ENCODE assay signal across 1 cellular context in the genomic region with DNA sequence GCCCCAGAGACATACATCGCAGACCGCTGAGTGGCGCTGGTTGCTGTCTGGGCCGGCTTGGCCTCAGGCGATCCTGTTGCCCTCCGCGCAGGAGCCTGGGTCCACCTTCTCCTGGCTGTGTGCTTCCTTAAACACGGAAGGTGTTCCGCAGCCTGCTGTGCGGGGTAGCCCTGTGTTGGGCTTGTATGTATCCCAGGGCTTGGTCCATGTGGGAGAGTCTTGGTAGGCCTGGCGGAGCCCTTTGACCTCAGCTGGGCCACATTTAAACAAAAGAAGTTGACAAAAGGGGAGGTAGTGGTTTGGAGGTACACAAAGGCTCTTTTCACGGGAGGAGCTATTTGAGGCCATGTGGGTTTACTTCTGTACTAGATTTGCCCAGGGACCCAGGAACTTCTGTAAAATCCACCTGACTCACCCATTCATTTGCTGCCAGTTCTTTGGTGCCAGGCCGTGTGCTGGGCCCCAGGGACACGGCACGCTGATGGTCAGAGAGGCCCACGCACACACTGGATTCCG.
A peak's percentile ranks its signal among the peaks of the same experiment; 100 is the strongest.
TF ChIP-seq lines count a peak whose summit lies in the region.

No MANE protein-coding gene starts in this region.

TF ChIP-seq in HepG2, 621 proteins besides CTCF, POLR2A, EP300 and RAD21 (continued from another document):
- TF ChIP-seq ZBTB37 (CRISPR knock-in tag; IDR thresholded peaks at IDR 0.05) (peak; percentile 96), ZFP36L2 (CRISPR knock-in tag; IDR thresholded peaks at IDR 0.05) (no peak), ZNF274 (CRISPR knock-in tag; IDR thresholded peaks at IDR 0.05) (0 out of 2 replicates have a peak, but pooled peaks have one; percentile 42), ZNF629 (CRISPR knock-in tag; conservative IDR thresholded peaks at IDR 0.05) (no peak; the same call in 1 of the 2 replicates), RXRB (CRISPR knock-in tag; IDR thresholded peaks at IDR 0.05; ENCODE audit: borderline replicate concordance) (peak; percentile 92), HDAC1 (CRISPR knock-in tag; IDR thresholded peaks at IDR 0.05) (peak; percentile 87), HIVEP1 (CRISPR knock-in tag; IDR thresholded peaks at IDR 0.05) (0 out of 2 replicates have a peak, but pooled peaks have one; percentile 55), ZNF207 (IDR thresholded peaks at IDR 0.05; ENCODE audit: borderline replicate concordance) (no peak), PBX2 (CRISPR knock-in tag; IDR thresholded peaks at IDR 0.05) (no peak), ZMYM4 (CRISPR knock-in tag; IDR thresholded peaks at IDR 0.05) (peak; percentile 72; the same call in 1 of the 2 replicates), ZNF563 (CRISPR knock-in tag; IDR thresholded peaks at IDR 0.05) (no peak), ZNF484 (CRISPR knock-in tag; IDR thresholded peaks at IDR 0.05; ENCODE audit: borderline replicate concordance, low read depth) (no peak), CERS6 (CRISPR knock-in tag; IDR thresholded peaks at IDR 0.05) (no peak), ZSCAN21 (CRISPR knock-in tag; IDR thresholded peaks at IDR 0.05; ENCODE audit: borderline replicate concordance) (no peak), ZNF354B (CRISPR knock-in tag; IDR thresholded peaks at IDR 0.05) (no peak), GPN1 (CRISPR knock-in tag; IDR thresholded peaks at IDR 0.05; ENCODE audit: borderline replicate concordance) (no peak)
- TF ChIP-seq, protein P1, sequence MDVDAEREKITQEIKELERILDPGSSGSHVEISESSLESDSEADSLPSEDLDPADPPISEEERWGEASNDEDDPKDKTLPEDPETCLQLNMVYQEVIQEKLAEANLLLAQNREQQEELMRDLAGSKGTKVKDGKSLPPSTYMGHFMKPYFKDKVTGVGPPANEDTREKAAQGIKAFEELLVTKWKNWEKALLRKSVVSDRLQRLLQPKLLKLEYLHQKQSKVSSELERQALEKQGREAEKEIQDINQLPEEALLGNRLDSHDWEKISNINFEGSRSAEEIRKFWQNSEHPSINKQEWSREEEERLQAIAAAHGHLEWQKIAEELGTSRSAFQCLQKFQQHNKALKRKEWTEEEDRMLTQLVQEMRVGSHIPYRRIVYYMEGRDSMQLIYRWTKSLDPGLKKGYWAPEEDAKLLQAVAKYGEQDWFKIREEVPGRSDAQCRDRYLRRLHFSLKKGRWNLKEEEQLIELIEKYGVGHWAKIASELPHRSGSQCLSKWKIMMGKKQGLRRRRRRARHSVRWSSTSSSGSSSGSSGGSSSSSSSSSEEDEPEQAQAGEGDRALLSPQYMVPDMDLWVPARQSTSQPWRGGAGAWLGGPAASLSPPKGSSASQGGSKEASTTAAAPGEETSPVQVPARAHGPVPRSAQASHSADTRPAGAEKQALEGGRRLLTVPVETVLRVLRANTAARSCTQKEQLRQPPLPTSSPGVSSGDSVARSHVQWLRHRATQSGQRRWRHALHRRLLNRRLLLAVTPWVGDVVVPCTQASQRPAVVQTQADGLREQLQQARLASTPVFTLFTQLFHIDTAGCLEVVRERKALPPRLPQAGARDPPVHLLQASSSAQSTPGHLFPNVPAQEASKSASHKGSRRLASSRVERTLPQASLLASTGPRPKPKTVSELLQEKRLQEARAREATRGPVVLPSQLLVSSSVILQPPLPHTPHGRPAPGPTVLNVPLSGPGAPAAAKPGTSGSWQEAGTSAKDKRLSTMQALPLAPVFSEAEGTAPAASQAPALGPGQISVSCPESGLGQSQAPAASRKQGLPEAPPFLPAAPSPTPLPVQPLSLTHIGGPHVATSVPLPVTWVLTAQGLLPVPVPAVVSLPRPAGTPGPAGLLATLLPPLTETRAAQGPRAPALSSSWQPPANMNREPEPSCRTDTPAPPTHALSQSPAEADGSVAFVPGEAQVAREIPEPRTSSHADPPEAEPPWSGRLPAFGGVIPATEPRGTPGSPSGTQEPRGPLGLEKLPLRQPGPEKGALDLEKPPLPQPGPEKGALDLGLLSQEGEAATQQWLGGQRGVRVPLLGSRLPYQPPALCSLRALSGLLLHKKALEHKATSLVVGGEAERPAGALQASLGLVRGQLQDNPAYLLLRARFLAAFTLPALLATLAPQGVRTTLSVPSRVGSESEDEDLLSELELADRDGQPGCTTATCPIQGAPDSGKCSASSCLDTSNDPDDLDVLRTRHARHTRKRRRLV (CRISPR knock-in tag; IDR thresholded peaks at IDR 0.05), result no peak
- TF ChIP-seq, protein P2, sequence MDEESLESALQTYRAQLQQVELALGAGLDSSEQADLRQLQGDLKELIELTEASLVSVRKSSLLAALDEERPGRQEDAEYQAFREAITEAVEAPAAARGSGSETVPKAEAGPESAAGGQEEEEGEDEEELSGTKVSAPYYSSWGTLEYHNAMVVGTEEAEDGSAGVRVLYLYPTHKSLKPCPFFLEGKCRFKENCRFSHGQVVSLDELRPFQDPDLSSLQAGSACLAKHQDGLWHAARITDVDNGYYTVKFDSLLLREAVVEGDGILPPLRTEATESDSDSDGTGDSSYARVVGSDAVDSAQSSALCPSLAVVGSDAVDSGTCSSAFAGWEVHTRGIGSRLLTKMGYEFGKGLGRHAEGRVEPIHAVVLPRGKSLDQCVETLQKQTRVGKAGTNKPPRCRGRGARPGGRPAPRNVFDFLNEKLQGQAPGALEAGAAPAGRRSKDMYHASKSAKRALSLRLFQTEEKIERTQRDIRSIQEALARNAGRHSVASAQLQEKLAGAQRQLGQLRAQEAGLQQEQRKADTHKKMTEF (CRISPR knock-in tag; IDR thresholded peaks at IDR 0.05), result peak; percentile 73; the same call in 1 of the 2 replicates
